9 cellular contexts compared by ENCODE assay signal in genomic region chr2:222320441-222321395, GRCh38. TPM values are rescaled to one million over a fixed set of nuclear protein-coding genes. Genes with fewer than 3 reads are reported as not detected.
DNase-seq lines count a peak whose midpoint lies in the region; ATAC-seq and TF ChIP-seq lines count a peak whose summit lies in the region.
"Had no signal": no experiment of that assay in that cellular context is flagged by ENCODE, and none has a peak within 500 bp of the region (broad histone marks: within the 10 kb centered on the region; RNA-seq: fewer than 3 reads in every experiment).

No MANE protein-coding gene starts in this region.

- no peaks in the 10 kb centered on the region for H3K9me3 ChIP-seq in colonic mucosa
- H3K9me3 ChIP-seq in mucosa of rectum (ENCODE audit: control insufficient read depth in 2 of 2, low read length in 2 of 2) = no peaks in the 10 kb centered on the region
- H3K9me3 ChIP-seq: SJSA1 had no signal

- H3K27me3 ChIP-seq in colonic mucosa (peaks cover 15% of the 10 kb centered on the region), mucosa of rectum (ENCODE audit: control insufficient read depth in 2 of 2, insufficient read depth in 2 of 2, low read length in 2 of 2) (peaks cover 17% of the 10 kb centered on the region in 2 donors)

- no peak for TF ChIP-seq CTCF in GM10266 (IDR thresholded peaks at IDR 0.05; ENCODE audit: control insufficient read depth, insufficient read depth, low read depth, missing control alignments)
- TF ChIP-seq CTCF in colonic mucosa (IDR thresholded peaks at IDR 0.05) = no peak

- intact Hi-C loops in colonic mucosa (cut with DNase I) = loop anchor here (10.0 kb wide), 1 partner anchor 164 kb away; no protein-coding TSS in a partner anchor

- DNase-seq in GM10266 (ENCODE audit: extremely low spot score) (peak; percentile 62), NCI-H146 treated with DMSO at 0.1 percent for 48 hours (lab: John Stamatoyannopoulos, UW; ENCODE audit: unreplicated experiment) (peak; percentile 5), colonic mucosa (peak; percentile 20), AG20443 (ENCODE audit: low spot score) (no peak)
- DNase-seq in stimulated activated CD4-positive, alpha-beta T cell treated with anti-CD3 and anti-CD28 coated beads, Interleukin-2, amount 100 ng/mL, for 48 hours = no peak

- peak overlapping the region in 1 of 2 donors; percentile 8 for H3K9ac ChIP-seq in colonic mucosa (ENCODE audit: low read depth in 2 of 2, low read length in 2 of 2)
- H3K9ac ChIP-seq in mucosa of rectum (ENCODE audit: low read depth in 1 of 2, low read length in 2 of 2) = peak overlapping the region in 1 of 2 donors; percentile 42

- no peaks in the 10 kb centered on the region for H3K4me1 ChIP-seq in colonic mucosa
- H3K4me1 ChIP-seq in mucosa of rectum (ENCODE audit: control insufficient read depth in 2 of 2, insufficient read depth in 2 of 2, low read length in 2 of 2) = peaks cover 14 to 15% of the 10 kb centered on the region in 2 donors

- ATAC-seq in GM21619 (IDR thresholded peaks at IDR 0.05; ENCODE audit: unreplicated experiment) (no peak), HG02759 (IDR thresholded peaks at IDR 0.05; ENCODE audit: unreplicated experiment) (no peak)

- peak overlapping the region; percentile 56 for H3K4me3 ChIP-seq in colonic mucosa
- peak overlapping the region; percentile 32 to 38 for H3K4me3 ChIP-seq in mucosa of rectum (ENCODE audit: low read length in 2 of 2)

- H3K27ac ChIP-seq in colonic mucosa (no peak overlapping the region), mucosa of rectum (ENCODE audit: low read depth in 2 of 2, low read length in 2 of 2) (no peak overlapping the region)
- H3K27ac ChIP-seq: SJSA1 had no signal

- H3K36me3 ChIP-seq in colonic mucosa = no peaks in the 10 kb centered on the region
- H3K36me3 ChIP-seq in mucosa of rectum (ENCODE audit: control insufficient read depth in 2 of 2, insufficient read depth in 2 of 2, low read length in 2 of 2) = no peaks in the 10 kb centered on the region
- H3K36me3 ChIP-seq: SJSA1 had no signal

RNA-seq across cellular contexts. Expression of gene PAX3, which starts 21.9 kb away (rescaled TPM):
- total RNA-seq in colonic mucosa = under 1 TPM in 1 of 2 donors, not detected in 1; 0.16 TPM

Comparison
In these comparisons a context has a peak if more than half of its experiments do, and no peak if none do; other contexts are left out.
1. DNase-seq: peak in GM10266 (single experiment), NCI-H146 treated with DMSO at 0.1 percent for 48 hours (single experiment) and colonic mucosa (single experiment); none in AG20443 (single experiment) and stimulated activated CD4-positive, alpha-beta T cell treated with anti-CD3 and anti-CD28 coated beads, Interleukin-2, amount 100 ng/mL, for 48 hours (0 of 2).